ENCODE assay signal across 21 cellular contexts in genomic region chr2:151769606-151770005, GRCh38.
"Had no signal": no experiment of that assay in that cellular context is flagged by ENCODE, and none has a peak within 500 bp of the region (broad histone marks: within the 10 kb centered on the region; RNA-seq: fewer than 3 reads in every experiment).

No MANE protein-coding gene starts in this region.

- H3K27me3 Mint-ChIP-seq: IgD-negative memory B cell had no signal

- H3K4me3 ChIP-seq: SJSA1, SK-N-MC had no signal

- H3K9me3 ChIP-seq: SJSA1 had no signal

- H3K27ac ChIP-seq: HL-60, SJSA1, SK-N-MC had no signal

- H3K4me1 ChIP-seq: SJSA1 had no signal

- H3K27me3 ChIP-seq: SJSA1 had no signal

- DNase-seq: KBM-7, MV-4-11, NCI-H1048, NCI-H1105, NCI-H1417 treated with DMSO at 0.1 percent for 48 hours, NCI-H146, NCI-H1694 treated with DMSO at 0.1 percent for 48 hours, NCI-H1930, NCI-H2081, NCI-H2107, NCI-H2227 treated with DMSO at 0.1 percent for 48 hours, NCI-H524 treated with DMSO at 0.1 percent for 48 hours, NCI-H69, NCI-H774, Right ventricle myocardium superior, RPMI8226, SIG-M5 had no signal

- H3K9me3 Mint-ChIP-seq: IgD-negative memory B cell had no signal

- H3K36me3 ChIP-seq: SJSA1 had no signal
